In genomic region chr14:61752626-61753025, GRCh38 we compare ENCODE assay signal across 8 cellular contexts. TPM values are rescaled to one million over a fixed set of nuclear protein-coding genes. Genes with fewer than 3 reads are reported as not detected.
DNase-seq lines count a peak whose midpoint lies in the region; ATAC-seq and TF ChIP-seq lines count a peak whose summit lies in the region.
"Had no signal": no experiment of that assay in that cellular context is flagged by ENCODE, and none has a peak within 500 bp of the region (broad histone marks: within the 10 kb centered on the region; RNA-seq: fewer than 3 reads in every experiment).

No MANE protein-coding gene starts in this region.

- no peak for TF ChIP-seq CTCF in WTC11 (IDR thresholded peaks at IDR 0.05)

- H3K9me3 Mint-ChIP-seq in WTC11: peaks cover 8% of the 10 kb centered on the region
- no peaks in the 10 kb centered on the region for H3K9me3 Mint-ChIP-seq in stimulated activated effector memory CD8-positive, alpha-beta T cell treated with anti-CD3 and anti-CD28 coated beads, Interleukin-12 subunit alpha, Interleukin-12 subunit beta, amount 100 ng/mL, for 72 hours

- no peak overlapping the region for H3K4me3 Mint-ChIP-seq in WTC11
- H3K4me3 Mint-ChIP-seq in stimulated activated effector memory CD8-positive, alpha-beta T cell treated with anti-CD3 and anti-CD28 coated beads, Interleukin-12 subunit alpha, Interleukin-12 subunit beta, amount 100 ng/mL, for 72 hours: peak overlapping the region; percentile 88

- H3K4me1 Mint-ChIP-seq in WTC11: peaks cover 58% of the 10 kb centered on the region
- peaks cover 25% of the 10 kb centered on the region for H3K4me1 Mint-ChIP-seq in stimulated activated effector memory CD8-positive, alpha-beta T cell treated with anti-CD3 and anti-CD28 coated beads, Interleukin-12 subunit alpha, Interleukin-12 subunit beta, amount 100 ng/mL, for 72 hours

- ATAC-seq in GM19397 (IDR thresholded peaks at IDR 0.05; ENCODE audit: unreplicated experiment) (peak; percentile 33), HG03139 (IDR thresholded peaks at IDR 0.05; ENCODE audit: unreplicated experiment) (peak; percentile 43), WTC11 (no peak)
- no peak for ATAC-seq in stimulated activated effector memory CD8-positive, alpha-beta T cell treated with anti-CD3 and anti-CD28 coated beads, Interleukin-12 subunit alpha, Interleukin-12 subunit beta, amount 100 ng/mL, for 72 hours

- CTCF ChIA-PET in WTC11 (lab: Charles Lee): interaction anchor here (1.8 kb wide), 1 partner anchor 9 kb away, joined by 7 read pairs; the partner anchor contains the start of gene SNAPC1

- H3K36me3 Mint-ChIP-seq in WTC11: peaks cover 7% of the 10 kb centered on the region
- H3K36me3 Mint-ChIP-seq in stimulated activated effector memory CD8-positive, alpha-beta T cell treated with anti-CD3 and anti-CD28 coated beads, Interleukin-12 subunit alpha, Interleukin-12 subunit beta, amount 100 ng/mL, for 72 hours: peaks cover 65% of the 10 kb centered on the region

- POLR2A ChIA-PET in WTC11 (lab: Charles Lee): interaction anchor here (1.4 to 1.7 kb wide), 2 partner anchors 9 to 10 kb away, joined by 8 to 15 read pairs; partner anchors contain the start of gene SNAPC1

- peak overlapping the region; percentile 54 for H3K27ac Mint-ChIP-seq in WTC11
- no peak overlapping the region for H3K27ac Mint-ChIP-seq in stimulated activated effector memory CD8-positive, alpha-beta T cell treated with anti-CD3 and anti-CD28 coated beads, Interleukin-12 subunit alpha, Interleukin-12 subunit beta, amount 100 ng/mL, for 72 hours

- no peaks in the 10 kb centered on the region for H3K27me3 Mint-ChIP-seq in WTC11 (ENCODE audit: low read depth)

- DNase-seq in WTC11 (ENCODE audit: low spot score): no peak
- DNase-seq in stimulated activated effector memory CD8-positive, alpha-beta T cell treated with anti-CD3 and anti-CD28 coated beads, Interleukin-12 subunit alpha, Interleukin-12 subunit beta, amount 100 ng/mL, for 72 hours (ENCODE audit: low spot score in 2 of 2): no peak
- no peak for DNase-seq in NCI-H1092 (lab: John Stamatoyannopoulos, UW)
- no peak for DNase-seq in activated gamma-delta T cell (lab: John Stamatoyannopoulos, UW)
- DNase-seq in DMS153 treated with DMSO at 0.1 percent for 48 hours (lab: John Stamatoyannopoulos, UW; ENCODE audit: unreplicated experiment): no peak

TF ChIP-seq in WTC11, 78 proteins besides CTCF, POLR2A, EP300 and RAD21:
- no peak for TF ChIP-seq CREB1 (CRISPR knock-in tag; IDR thresholded peaks at IDR 0.05)

RNA-seq across cellular contexts. Expression of gene SNAPC1, which starts 9.6 kb away (rescaled TPM):
- 9.5 to 10.2 TPM (median 10.1 TPM) in 3 replicates for total RNA-seq in WTC11 (2021)

RNA-seq across cellular contexts. Expression of gene HIF1A, which starts 57.3 kb away (rescaled TPM):
- 146 to 165 TPM (median 153 TPM) in 3 replicates for total RNA-seq in WTC11 (2021)

RNA-seq across cellular contexts. Expression of gene SYT16, which starts 59.9 kb away (rescaled TPM):
- total RNA-seq in WTC11 (2021): 2.9 to 4.0 TPM (median 3.6 TPM) in 3 replicates
- total RNA-seq: T-helper 2 cell treated with Interferon-gamma antibody and Interleukin-4, amounts not matched to agents 100 ng/mL and 5 ng/mL, for 36 hours had no signal

Comparison
In these comparisons a context has a peak if more than half of its experiments do, and no peak if none do; other contexts are left out.
1. ATAC-seq: peak in GM19397 (single experiment) and HG03139 (single experiment); none in WTC11 (single experiment) and stimulated activated effector memory CD8-positive, alpha-beta T cell treated with anti-CD3 and anti-CD28 coated beads, Interleukin-12 subunit alpha, Interleukin-12 subunit beta, amount 100 ng/mL, for 72 hours (single experiment).